ENCODE assay signal across 1 cellular context in genomic region chr3:168476360-168476980, GRCh38.
TF ChIP-seq lines count a peak whose summit lies in the region.

No MANE protein-coding gene starts in this region.

TF ChIP-seq in HepG2, 621 proteins besides CTCF, POLR2A, EP300 and RAD21 (continued from another document):
- TF ChIP-seq ZFP91 (CRISPR knock-in tag; IDR thresholded peaks at IDR 0.05; ENCODE audit: borderline replicate concordance) (no peak), NKX3-1 (CRISPR knock-in tag; IDR thresholded peaks at IDR 0.05) (no peak), TERF1 (CRISPR knock-in tag; IDR thresholded peaks at IDR 0.05) (no peak), THAP7 (CRISPR knock-in tag; IDR thresholded peaks at IDR 0.05) (no peak), ZBTB14 (CRISPR knock-in tag; IDR thresholded peaks at IDR 0.05) (no peak), RBM39 (IDR thresholded peaks at IDR 0.05; ENCODE audit: low read depth, low read length, poor library complexity, severe bottlenecking) (no peak), ZXDC (CRISPR knock-in tag; IDR thresholded peaks at IDR 0.05) (no peak)
